In the genomic region with DNA sequence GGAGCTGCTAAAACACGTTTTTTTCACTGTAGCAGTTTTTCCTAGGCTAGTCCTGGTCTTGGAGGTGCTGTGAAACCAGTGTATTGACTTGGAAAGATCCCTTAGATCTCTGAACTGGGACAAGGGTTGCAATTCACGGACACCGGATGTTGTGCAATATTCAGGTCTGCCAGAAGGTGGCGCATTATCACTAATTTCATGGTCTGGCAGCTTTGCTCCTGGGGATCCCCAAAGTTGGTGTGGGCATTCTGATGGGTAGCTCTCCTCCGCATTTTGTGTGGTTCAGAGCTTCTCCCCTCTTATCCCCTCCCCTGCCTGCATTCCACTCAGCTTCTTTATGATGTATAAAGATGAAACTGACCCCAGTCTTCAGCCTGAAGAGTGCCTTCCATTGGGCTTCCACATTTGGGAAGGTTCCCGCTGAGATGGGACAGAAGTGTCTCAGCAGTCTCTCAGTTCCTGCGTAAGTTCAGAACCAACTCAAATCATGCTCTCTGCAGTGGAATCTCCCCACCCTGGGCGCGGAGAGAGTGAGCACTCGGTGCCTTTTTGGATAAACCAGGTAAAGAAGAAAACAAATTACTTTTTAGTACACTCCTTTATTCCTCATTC, we compare ENCODE assay signal across 8 cellular contexts.
DNase-seq lines count a peak whose midpoint lies in the region; ATAC-seq and TF ChIP-seq lines count a peak whose summit lies in the region.

No MANE protein-coding gene starts in this region.

- ATAC-seq in GM18868 (IDR thresholded peaks at IDR 0.05; ENCODE audit: unreplicated experiment): peak; percentile 64
- ATAC-seq in HG03342 (IDR thresholded peaks at IDR 0.05; ENCODE audit: unreplicated experiment): peak; percentile 75
- ATAC-seq in left colon: peak; percentile 48
- ATAC-seq in GM21737 (IDR thresholded peaks at IDR 0.05; ENCODE audit: unreplicated experiment): no peak

- peak; percentile 50 for TF ChIP-seq CTCF in astrocyte of the cerebellum (IDR thresholded peaks at IDR 0.05; ENCODE audit: low read depth, low read length, missing control alignments)

- in situ Hi-C loops in astrocyte of the cerebellum (cut with HindIII; ENCODE audit: low sequenced_read_pairs): no loop called here

- no peak overlapping the region for H3K4me3 ChIP-seq in astrocyte of the cerebellum (ENCODE audit: low read depth, low read length)

- DNase-seq in COR-L47 (lab: John Stamatoyannopoulos, UW) (peak; percentile 57), NCI-H774 (lab: John Stamatoyannopoulos, UW) (peak; percentile 47), astrocyte of the cerebellum (ENCODE audit: low read depth) (no peak), left colon (peak; percentile 25 to 45), superior temporal gyrus (ENCODE audit: extremely low spot score) (peak; percentile 94)

- intact Hi-C loops in left colon (cut with DNase I, micrococcal nuclease): no loop called here
